Comparison of ENCODE assay signal across 15 cellular contexts in genomic region chr11:44609783-44610155, GRCh38. TPM values are rescaled to one million over a fixed set of nuclear protein-coding genes. Genes with fewer than 3 reads are reported as not detected.
DNase-seq lines count a peak whose midpoint lies in the region; ATAC-seq and TF ChIP-seq lines count a peak whose summit lies in the region.
"Had no signal": no experiment of that assay in that cellular context is flagged by ENCODE, and none has a peak within 500 bp of the region (broad histone marks: within the 10 kb centered on the region; RNA-seq: fewer than 3 reads in every experiment).

No MANE protein-coding gene starts in this region.

- H4K20me1 ChIP-seq in BLaER1 = 0 out of 2 replicates have a peak, but pooled peaks cover 8% of the 10 kb centered on the region

- peak overlapping the region; percentile 83 for H3K4me2 ChIP-seq in BLaER1

- H3K27ac Mint-ChIP-seq in CD8-positive, alpha-beta T cell = peak overlapping the region; percentile 97
- H3K27ac Mint-ChIP-seq in activated naive CD8-positive, alpha-beta T cell = peak overlapping the region; percentile 90
- H3K27ac Mint-ChIP-seq in naive thymus-derived CD4-positive, alpha-beta T cell = peak overlapping the region; percentile 86 to 94 (median 90)

- POLR2A ChIA-PET in CD8-positive, alpha-beta T cell (lab: Charles Lee) = interaction anchor here (1.0 to 4.4 kb wide), 3 partner anchors 9 to 43 kb away, joined by 3 to 41 read pairs (median 4); partner anchors contain the start of gene CD82
- POLR2A ChIA-PET in naive thymus-derived CD4-positive, alpha-beta T cell (lab: Charles Lee) = interaction anchor here (0.6 to 6.0 kb wide), 8 partner anchors 11 to 45 kb away, joined by 3 to 42 read pairs (median 6); partner anchors contain the start of gene CD82

- peak overlapping the region; percentile 69 for H3K27ac ChIP-seq in BLaER1
- H3K27ac ChIP-seq in CD8-positive, alpha-beta T cell (ENCODE audit: low read depth, low read length) = peak overlapping the region; percentile 8
- H3K27ac ChIP-seq in naive thymus-derived CD4-positive, alpha-beta T cell (ENCODE audit: low read depth, low read length) = peak overlapping the region; percentile 38
- H3K27ac ChIP-seq: C4-2B had no signal

- CTCF ChIA-PET in CD8-positive, alpha-beta T cell (lab: Charles Lee) = interaction anchor here (0.9 to 17.0 kb wide), 7 partner anchors 8 to 516 kb away, joined by 3 to 625 read pairs (median 4); partner anchors contain the start of gene CD82
- CTCF ChIA-PET in naive thymus-derived CD4-positive, alpha-beta T cell (lab: Charles Lee) = interaction anchor here (0.8 to 14.7 kb wide), 4 partner anchors 14 to 51 kb away, joined by 3 to 379 read pairs (median 3); partner anchors contain the start of gene CD82

- H3K9me3 ChIP-seq in BLaER1 = no peaks in the 10 kb centered on the region
- H3K9me3 ChIP-seq in CD8-positive, alpha-beta T cell (ENCODE audit: low read length) = no peaks in the 10 kb centered on the region
- H3K9me3 ChIP-seq in naive thymus-derived CD4-positive, alpha-beta T cell (ENCODE audit: control insufficient read depth in 2 of 3, low read length in 3 of 3) = no peaks in the 10 kb centered on the region

- no peaks in the 10 kb centered on the region for H3K27me3 ChIP-seq in BLaER1
- no peaks in the 10 kb centered on the region for H3K27me3 ChIP-seq in CD8-positive, alpha-beta T cell (ENCODE audit: insufficient read depth, low read length)
- H3K27me3 ChIP-seq in naive thymus-derived CD4-positive, alpha-beta T cell (ENCODE audit: control insufficient read depth in 2 of 2, insufficient read depth in 2 of 2, low read length in 2 of 2) = no peaks in the 10 kb centered on the region

- H3K4me1 ChIP-seq in BLaER1 = peaks cover 93% of the 10 kb centered on the region
- H3K4me1 ChIP-seq in CD8-positive, alpha-beta T cell (ENCODE audit: insufficient read depth, low read length) = peaks cover 61% of the 10 kb centered on the region
- H3K4me1 ChIP-seq in naive thymus-derived CD4-positive, alpha-beta T cell (ENCODE audit: control insufficient read depth in 2 of 2, insufficient read depth in 2 of 2, low read length in 2 of 2) = peaks cover 57 to 60% of the 10 kb centered on the region in 2 donors

- H3K36me3 Mint-ChIP-seq in CD8-positive, alpha-beta T cell = peaks cover 25% of the 10 kb centered on the region
- peaks cover 27% of the 10 kb centered on the region for H3K36me3 Mint-ChIP-seq in activated naive CD8-positive, alpha-beta T cell
- peaks cover 0 to 46% (median 11%) of the 10 kb centered on the region in 5 donors for H3K36me3 Mint-ChIP-seq in naive thymus-derived CD4-positive, alpha-beta T cell

- no peaks in the 10 kb centered on the region for H3K9me3 Mint-ChIP-seq in CD8-positive, alpha-beta T cell
- no peaks in the 10 kb centered on the region for H3K9me3 Mint-ChIP-seq in activated naive CD8-positive, alpha-beta T cell (ENCODE audit: low read depth)
- H3K9me3 Mint-ChIP-seq in naive thymus-derived CD4-positive, alpha-beta T cell = no peaks in the 10 kb centered on the region

- no peak for ATAC-seq in CD8-positive, alpha-beta T cell
- ATAC-seq in naive thymus-derived CD4-positive, alpha-beta T cell = no peak
- ATAC-seq: K562 had no signal

- peaks cover 19% of the 10 kb centered on the region; the same call in 1 of the 2 replicates for H3K36me3 ChIP-seq in BLaER1
- H3K36me3 ChIP-seq in CD8-positive, alpha-beta T cell (ENCODE audit: insufficient read depth, low read length) = no peaks in the 10 kb centered on the region
- peaks cover 0 to 12% (median 0%) of the 10 kb centered on the region in 3 experiments for H3K36me3 ChIP-seq in naive thymus-derived CD4-positive, alpha-beta T cell (ENCODE audit: control insufficient read depth in 2 of 3, insufficient read depth in 3 of 3, low read length in 3 of 3)

- intact Hi-C loops in CD8-positive, alpha-beta T cell (cut with DNase I, micrococcal nuclease) = no loop called here
- intact Hi-C loops in naive thymus-derived CD4-positive, alpha-beta T cell (cut with micrococcal nuclease) = loop anchor here in 1 of 2 donors (1.0 kb wide), 1 partner anchor 12 kb away; no protein-coding TSS in a partner anchor

- H3K4me3 Mint-ChIP-seq in CD8-positive, alpha-beta T cell = peak overlapping the region; percentile 52
- peak overlapping the region; percentile 60 for H3K4me3 Mint-ChIP-seq in activated naive CD8-positive, alpha-beta T cell
- peak overlapping the region in 9 of 10 donors; percentile 1 to 76 (median 71) for H3K4me3 Mint-ChIP-seq in naive thymus-derived CD4-positive, alpha-beta T cell

- no peaks in the 10 kb centered on the region for H3K27me3 Mint-ChIP-seq in CD8-positive, alpha-beta T cell (ENCODE audit: low read depth)
- H3K27me3 Mint-ChIP-seq in activated naive CD8-positive, alpha-beta T cell = no peaks in the 10 kb centered on the region
- H3K27me3 Mint-ChIP-seq in naive thymus-derived CD4-positive, alpha-beta T cell = no peaks in the 10 kb centered on the region

- DNase-seq in CD8-positive, alpha-beta T cell = no peak
- DNase-seq in naive thymus-derived CD4-positive, alpha-beta T cell = no peak
- DNase-seq in HuH-7.5 (ENCODE audit: low spot score) = no peak
- DNase-seq in A172 (ENCODE audit: low spot score) = no peak
- no peak for DNase-seq in putamen (ENCODE audit: low spot score)
- DNase-seq: mesenchymal stem cell; NCI-H146; NCI-H510A treated with DMSO at 0.1 percent for 48 hours; RPMI8226; stimulated activated CD4-positive, alpha-beta T cell treated with anti-CD3 and anti-CD28 coated beads, Interleukin-12 subunit alpha, Interleukin-12 subunit beta, amount 100 ng/mL, for 4 hours; substantia nigra had no signal

- no peak for TF ChIP-seq CTCF in CD8-positive, alpha-beta T cell (IDR thresholded peaks at IDR 0.05)

- 0 out of 2 replicates have a peak overlapping the region, but pooled peaks have one; percentile 34 for H3K4me3 ChIP-seq in BLaER1
- H3K4me3 ChIP-seq in CD8-positive, alpha-beta T cell (ENCODE audit: low read depth, low read length) = no peak overlapping the region
- H3K4me3 ChIP-seq in naive thymus-derived CD4-positive, alpha-beta T cell (ENCODE audit: low read length) = no peak overlapping the region
- H3K4me3 ChIP-seq: K562 had no signal

- H3K4me1 Mint-ChIP-seq in CD8-positive, alpha-beta T cell (ENCODE audit: low read depth) = peaks cover 60% of the 10 kb centered on the region
- peaks cover 79% of the 10 kb centered on the region for H3K4me1 Mint-ChIP-seq in activated naive CD8-positive, alpha-beta T cell (ENCODE audit: low read depth)
- peaks cover 35 to 83% (median 68%) of the 10 kb centered on the region in 7 donors for H3K4me1 Mint-ChIP-seq in naive thymus-derived CD4-positive, alpha-beta T cell

- peak overlapping the region; percentile 36 for H3K9ac ChIP-seq in BLaER1

RNA-seq across cellular contexts. Expression of gene CD82, which starts 44.3 kb away (rescaled TPM):
- total RNA-seq in CD8-positive, alpha-beta T cell = 10 to 100 TPM; 28.1 to 32.4 TPM
- 100 to 1,000 TPM in 1 of 5 experiments, 10 to 100 TPM in 4; 37.0 to 319 (median 57.2) TPM for total RNA-seq in naive thymus-derived CD4-positive, alpha-beta T cell
- 10 to 100 TPM; 36.4 to 63.1 TPM for polyA plus RNA-seq in naive thymus-derived CD4-positive, alpha-beta T cell
- total RNA-seq in A172 (2014; rRNA removed; shearing (Covaris generic)) = 26.8 and 40.3 TPM in 2 replicates

Comparison
In these comparisons a context has a peak if more than half of its experiments do, and no peak if none do; other contexts are left out.
1. H3K27ac ChIP-seq: peak in every context shown above with its lines; median percentile 69 in BLaER1; 38 in naive thymus-derived CD4-positive, alpha-beta T cell; 8 in CD8-positive, alpha-beta T cell.